Comparison of ENCODE assay signal across 8 cellular contexts in the genomic region with DNA sequence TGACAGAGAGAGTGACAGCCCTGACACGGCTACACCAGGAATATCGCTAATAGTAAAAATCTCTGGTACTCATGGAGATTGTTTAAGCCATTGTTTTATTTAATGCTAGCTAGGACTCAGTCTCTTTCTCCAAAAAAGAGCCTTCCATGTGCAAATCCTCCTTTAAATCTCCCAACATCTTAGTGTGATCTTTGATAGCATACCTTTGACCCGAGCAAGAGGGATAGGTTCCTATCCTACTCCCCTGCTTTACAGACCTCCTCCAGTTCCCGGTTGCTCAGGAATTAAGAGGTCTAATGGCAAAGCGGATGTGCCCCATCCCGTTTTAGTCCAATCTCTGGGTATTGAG. TPM values are rescaled to one million over a fixed set of nuclear protein-coding genes. Genes with fewer than 3 reads are reported as not detected.
A peak's percentile ranks its signal among the peaks of the same experiment; 100 is the strongest.
DNase-seq lines count a peak whose midpoint lies in the region; ATAC-seq, FAIRE-seq and TF ChIP-seq lines count a peak whose summit lies in the region.

No MANE protein-coding gene starts in this region.

- ATAC-seq in right lobe of liver (no peak), HG02623 (IDR thresholded peaks at IDR 0.05; ENCODE audit: unreplicated experiment) (no peak)
- ATAC-seq in stimulated activated naive CD8-positive, alpha-beta T cell treated with anti-CD3 and anti-CD28 coated beads, Interleukin-15, amount 100 ng/mL, for 72 hours = no peak

- DNase-seq in SHP77 treated with DMSO at 0.1 percent for 48 hours (lab: John Stamatoyannopoulos, UW) = peak; percentile 6
- no peak for DNase-seq in SHP77 (lab: John Stamatoyannopoulos, UW)
- no peak for DNase-seq in astrocyte (ENCODE audit: low read depth)
- DNase-seq in right lobe of liver = no peak
- DNase-seq in stimulated activated naive CD8-positive, alpha-beta T cell treated with anti-CD3 and anti-CD28 coated beads, Interleukin-15, amount 100 ng/mL, for 72 hours = no peak
- no peak for DNase-seq in NOMO-1 treated with DMSO at 0.1 percent for 48 hours (lab: John Stamatoyannopoulos, UW; ENCODE audit: unreplicated experiment)
- DNase-seq in NCI-H748 (lab: John Stamatoyannopoulos, UW; ENCODE audit: unreplicated experiment) = no peak

- H3K4me1 ChIP-seq in astrocyte (ENCODE audit: insufficient read depth, low read length) (peaks cover 6% of the 10 kb centered on the region), right lobe of liver (peaks cover 0 to 19% (median 4%) of the 10 kb centered on the region in 4 donors)

- WGBS in right lobe of liver (ENCODE audit: insufficient coverage, low coverage, low lambda C conversion rate, missing lambda C conversion rate) = 29% methylated on average over 5 of the region's 6 CpGs

- H3K27me3 ChIP-seq in astrocyte (ENCODE audit: insufficient read depth, low read length) (peaks cover 10% of the 10 kb centered on the region), right lobe of liver (peaks cover 0 to 5% of the 10 kb centered on the region in 2 donors)

- H3K27me3 Mint-ChIP-seq in astrocyte (ENCODE audit: low read depth, unreplicated experiment) = peaks cover 64% of the 10 kb centered on the region
- peaks cover 49% of the 10 kb centered on the region for H3K27me3 Mint-ChIP-seq in stimulated activated naive CD8-positive, alpha-beta T cell treated with anti-CD3 and anti-CD28 coated beads, Interleukin-15, amount 100 ng/mL, for 72 hours

- H3K27ac ChIP-seq in astrocyte (ENCODE audit: low read depth, low read length) (no peak overlapping the region), right lobe of liver (peak overlapping the region in 1 of 3 donors; percentile 34)

- TF ChIP-seq CTCF in astrocyte (IDR thresholded peaks at IDR 0.05; ENCODE audit: insufficient read depth, low read depth, low read length) = no peak
- TF ChIP-seq CTCF in right lobe of liver (IDR thresholded peaks at IDR 0.05) = no peak

- H3K9me3 ChIP-seq in astrocyte (ENCODE audit: insufficient read depth, low read depth, low read length) (no peaks in the 10 kb centered on the region), right lobe of liver (no peaks in the 10 kb centered on the region)

- H3K36me3 Mint-ChIP-seq in astrocyte (ENCODE audit: low read depth, unreplicated experiment) = no peaks in the 10 kb centered on the region

- H3K9ac ChIP-seq in astrocyte (ENCODE audit: low read length) = peak overlapping the region; percentile 33

- intact Hi-C loops in right lobe of liver (cut with DNase I) = no loop called here

- peak overlapping the region; percentile 77 for H3K4me3 Mint-ChIP-seq in astrocyte (ENCODE audit: unreplicated experiment)
- peak overlapping the region; percentile 63 to 76 for H3K4me3 Mint-ChIP-seq in stimulated activated naive CD8-positive, alpha-beta T cell treated with anti-CD3 and anti-CD28 coated beads, Interleukin-15, amount 100 ng/mL, for 72 hours

- no peaks in the 10 kb centered on the region for H3K4me1 Mint-ChIP-seq in astrocyte (ENCODE audit: low read depth, unreplicated experiment)
- H3K4me1 Mint-ChIP-seq in stimulated activated naive CD8-positive, alpha-beta T cell treated with anti-CD3 and anti-CD28 coated beads, Interleukin-15, amount 100 ng/mL, for 72 hours = peaks cover 9% of the 10 kb centered on the region

- H3K27ac Mint-ChIP-seq in astrocyte (ENCODE audit: unreplicated experiment) = no peak overlapping the region
- H3K27ac Mint-ChIP-seq in stimulated activated naive CD8-positive, alpha-beta T cell treated with anti-CD3 and anti-CD28 coated beads, Interleukin-15, amount 100 ng/mL, for 72 hours = no peak overlapping the region

- no peaks in the 10 kb centered on the region for H4K20me1 ChIP-seq in astrocyte (ENCODE audit: insufficient read depth, low read length)

- H3K36me3 ChIP-seq in astrocyte (ENCODE audit: insufficient read depth, low read length) = no peaks in the 10 kb centered on the region
- no peaks in the 10 kb centered on the region for H3K36me3 ChIP-seq in right lobe of liver

- H3K4me2 ChIP-seq in astrocyte (ENCODE audit: low read length) = peak overlapping the region; percentile 90

- peak; percentile 23 for FAIRE-seq in astrocyte (lab: Jason Lieb, UNC)

- peak overlapping the region; percentile 88 for H2AFZ ChIP-seq in astrocyte (ENCODE audit: low read depth, low read length)

- H3K9me3 Mint-ChIP-seq in astrocyte (ENCODE audit: unreplicated experiment) = no peaks in the 10 kb centered on the region
- H3K9me3 Mint-ChIP-seq in stimulated activated naive CD8-positive, alpha-beta T cell treated with anti-CD3 and anti-CD28 coated beads, Interleukin-15, amount 100 ng/mL, for 72 hours = no peaks in the 10 kb centered on the region

- H3K4me3 ChIP-seq in astrocyte (ENCODE audit: insufficient read depth, low read depth, low read length) (peak overlapping the region; percentile 63), right lobe of liver (peak overlapping the region; percentile 54 to 64 (median 57))

- no peaks in the 10 kb centered on the region for H3K79me2 ChIP-seq in astrocyte (ENCODE audit: insufficient read depth, low read length)

- no peak for TF ChIP-seq POLR2A in right lobe of liver (IDR thresholded peaks at IDR 0.05)

RNA-seq across cellular contexts. Expression of gene FRMD3, which starts 0.7 kb away (rescaled TPM):
- 0.29 and 0.39 TPM in 2 replicates for total RNA-seq in astrocyte
- total RNA-seq in right lobe of liver = under 1 TPM; 0.28 to 0.88 (median 0.34) TPM
